14 cellular contexts compared by ENCODE assay signal in the genomic region with DNA sequence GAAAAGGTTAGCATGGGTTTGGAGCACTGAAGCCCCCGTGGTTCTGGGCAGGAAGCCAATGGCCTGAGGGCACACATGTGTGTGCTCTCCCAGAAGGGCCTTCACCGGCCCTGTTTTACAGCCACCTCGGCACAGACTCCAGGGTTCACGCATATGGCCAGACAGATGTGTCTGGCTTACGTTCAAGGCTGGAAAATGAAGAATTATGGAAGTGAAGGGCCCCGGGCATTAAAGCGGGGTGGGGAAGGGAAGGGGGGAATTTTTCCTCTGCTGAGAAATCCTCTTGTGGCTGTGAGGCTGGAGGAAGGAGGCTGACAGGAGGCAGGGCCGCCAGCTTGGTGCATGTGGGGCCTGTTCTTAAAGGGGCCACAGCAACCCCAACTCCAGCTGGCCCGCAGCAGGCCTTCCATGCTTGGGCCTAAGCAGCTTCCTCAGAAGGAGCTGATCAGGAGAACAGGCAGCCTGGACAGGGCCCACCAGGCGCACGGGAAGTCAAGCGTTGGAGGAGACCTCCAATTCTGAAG. TPM values are rescaled to one million over a fixed set of nuclear protein-coding genes. Genes with fewer than 3 reads are reported as not detected.
A peak's percentile ranks its signal among the peaks of the same experiment; 100 is the strongest.
DNase-seq lines count a peak whose midpoint lies in the region; ATAC-seq, FAIRE-seq and TF ChIP-seq lines count a peak whose summit lies in the region.
"Had no signal": no experiment of that assay in that cellular context is flagged by ENCODE, and none has a peak within 500 bp of the region (broad histone marks: within the 10 kb centered on the region; RNA-seq: fewer than 3 reads in every experiment).

No MANE protein-coding gene starts in this region.

- H3K9ac ChIP-seq in GM12878 (ENCODE audit: control insufficient read depth, insufficient read depth, low read length): no peak overlapping the region

- in situ Hi-C loops in GM12878 (cut with MboI): no loop called here

- no peaks in the 10 kb centered on the region for H3K9me3 ChIP-seq in heart left ventricle
- H3K9me3 ChIP-seq in GM12878 (replicated peaks; ENCODE audit: control insufficient read depth, insufficient read depth, low read length): no peaks in the 10 kb centered on the region
- no peaks in the 10 kb centered on the region for H3K9me3 ChIP-seq in uterus
- H3K9me3 ChIP-seq in effector memory CD4-positive, alpha-beta T cell (ENCODE audit: control insufficient read depth, low read length): no peaks in the 10 kb centered on the region

- H3K27me3 ChIP-seq in heart left ventricle (no peaks in the 10 kb centered on the region), GM12878 (replicated peaks in 1 of 2; ENCODE audit: control insufficient read depth in 2 of 2, insufficient read depth in 2 of 2, low read length in 1 of 2) (no peaks in the 10 kb centered on the region), uterus (no peaks in the 10 kb centered on the region)
- H3K27me3 ChIP-seq in effector memory CD4-positive, alpha-beta T cell (replicated peaks; ENCODE audit: control insufficient read depth, insufficient read depth, low read length, poor library complexity, severe bottlenecking): no peaks in the 10 kb centered on the region

- H3K9me3 Mint-ChIP-seq in nephron: no peaks in the 10 kb centered on the region

- peaks cover 0 to 56% (median 45%) of the 10 kb centered on the region in 9 donors for H3K36me3 ChIP-seq in heart left ventricle
- H3K36me3 ChIP-seq in GM12878 (ENCODE audit: control insufficient read depth in 2 of 2, insufficient read depth in 2 of 2, low read length in 1 of 2): peaks cover 14 to 18% of the 10 kb centered on the region in 2 experiments
- H3K36me3 ChIP-seq in uterus: no peaks in the 10 kb centered on the region
- peaks cover 51% of the 10 kb centered on the region for H3K36me3 ChIP-seq in effector memory CD4-positive, alpha-beta T cell (ENCODE audit: control insufficient read depth, insufficient read depth, low read length)

- POLR2A ChIA-PET in GM12878 (lab: Charles Lee): interaction anchor here (1.7 kb wide), 1 partner anchor 14 kb away, joined by 4 read pairs; no protein-coding TSS in a partner anchor

- TF ChIP-seq RAD21 in GM12878 (IDR thresholded peaks at IDR 0.05; ENCODE audit: insufficient read depth, low read depth, low read length): no peak

- H2AFZ ChIP-seq in GM12878 (ENCODE audit: control insufficient read depth, low read depth, low read length): no peak overlapping the region

- RAD21 ChIA-PET in GM12878 (lab: Charles Lee; ENCODE audit: unreplicated experiment): no interaction called here

- no peak for DNase-seq in heart left ventricle
- DNase-seq in Right ventricle myocardium inferior (ENCODE audit: missing footprints): no peak
- no peak for DNase-seq in GM12878 (ENCODE audit: low read depth, low spot score)
- DNase-seq in uterus: peak in 1 of 2 donors; percentile 44
- DNase-seq in effector memory CD4-positive, alpha-beta T cell: no peak
- DNase-seq in SW480 (ENCODE audit: low spot score): no peak
- DNase-seq: AML-193, amniotic stem cell, islet precursor cell, T-helper 1 cell had no signal

- no peak for ATAC-seq in heart left ventricle
- no peak for ATAC-seq in Right ventricle myocardium inferior
- ATAC-seq in GM12878: no peak
- no peak for ATAC-seq in GM21723 (IDR thresholded peaks at IDR 0.05; ENCODE audit: unreplicated experiment)

- H4K20me1 ChIP-seq in GM12878 (ENCODE audit: control insufficient read depth, insufficient read depth): no peaks in the 10 kb centered on the region

- WGBS in heart left ventricle, 4 donors: 49 to 67% (median 56%) methylated on average over 12 of the region's 12 CpGs
- 98% methylated on average over 12 of the region's 12 CpGs for WGBS in GM12878 (ENCODE audit: insufficient coverage, insufficient replicate concordance, low lambda C conversion rate, missing lambda C conversion rate)

- intact Hi-C loops in heart left ventricle (cut with DNase I): no loop called here
- intact Hi-C loops in Right ventricle myocardium inferior (cut with DNase I): no loop called here
- intact Hi-C loops in GM12878 (cut with micrococcal nuclease; ENCODE audit: unreplicated experiment): no loop called here
- intact Hi-C loops in uterus (cut with DNase I; ENCODE audit: low total_unique reads): no loop called here

- no TSS peak for BruUV-seq in GM12878 (replicated peaks; lab: Mats Ljungman, UMichigan)

- no peaks in the 10 kb centered on the region for H3K27me3 Mint-ChIP-seq in nephron (ENCODE audit: low read depth)
- H3K27me3 Mint-ChIP-seq: progenitor cell of endocrine pancreas had no signal

- H3K4me1 ChIP-seq in heart left ventricle (peaks cover 8 to 65% (median 49%) of the 10 kb centered on the region in 12 donors), GM12878 (ENCODE audit: control insufficient read depth, insufficient read depth, low read length) (peaks cover 23% of the 10 kb centered on the region), uterus (peaks cover 4 to 23% of the 10 kb centered on the region in 2 donors)
- no peaks in the 10 kb centered on the region for H3K4me1 ChIP-seq in effector memory CD4-positive, alpha-beta T cell (ENCODE audit: control insufficient read depth, insufficient read depth, low read length, poor library complexity, severe bottlenecking)

- H3K4me2 ChIP-seq in GM12878 (ENCODE audit: control insufficient read depth, insufficient read depth): no peak overlapping the region

- FAIRE-seq in GM12878 (lab: Jason Lieb, UNC): no peak
- FAIRE-seq: H1 had no signal

- H3K79me2 ChIP-seq in GM12878 (ENCODE audit: control insufficient read depth, insufficient read depth, low read length): no peaks in the 10 kb centered on the region

- TF ChIP-seq POLR2A in heart left ventricle (IDR thresholded peaks at IDR 0.05) (no peak), GM12878 (IDR thresholded peaks at IDR 0.05; ENCODE audit: low read depth, low read length) (no peak; the same call in 1 of the 2 replicates), uterus (IDR thresholded peaks at IDR 0.05) (no peak)

- peaks cover 44% of the 10 kb centered on the region for H3K36me3 Mint-ChIP-seq in nephron (ENCODE audit: low read depth)

- no peak for TF ChIP-seq CTCF in heart left ventricle (IDR thresholded peaks at IDR 0.05)
- TF ChIP-seq CTCF in GM12878 (IDR thresholded peaks at IDR 0.05 in 2 of 3, conservative IDR thresholded peaks at IDR 0.05 in 1 of 3; ENCODE audit: control insufficient read depth in 2 of 3, extremely low read depth in 1 of 3, insufficient read depth in 1 of 3, low read depth in 3 of 3, low read length in 3 of 3): no peak
- TF ChIP-seq CTCF in nephron (IDR thresholded peaks at IDR 0.05; ENCODE audit: unreplicated experiment in 3 of 3): no peak
- TF ChIP-seq CTCF in uterus (IDR thresholded peaks at IDR 0.05): no peak

- no peak for TF ChIP-seq EP300 in GM12878 (IDR thresholded peaks at IDR 0.05; ENCODE audit: borderline replicate concordance in 1 of 2, control insufficient read depth in 1 of 2, low read depth in 2 of 2, low read length in 2 of 2)

- H3K4me3 ChIP-seq in heart left ventricle (no peak overlapping the region), GM12878 (no peak overlapping the region), uterus (no peak overlapping the region)
- H3K4me3 ChIP-seq in effector memory CD4-positive, alpha-beta T cell (ENCODE audit: insufficient read depth, low read depth, low read length, poor library complexity, severe bottlenecking): no peak overlapping the region

- CTCF ChIA-PET in GM12878 (lab: Yijun Ruan, JAX): interaction anchor here (1.4 kb wide), 1 partner anchor 13 kb away, joined by 3 read pairs; no protein-coding TSS in a partner anchor

- peaks cover 59% of the 10 kb centered on the region for H3K4me1 Mint-ChIP-seq in nephron

- SMC1A ChIA-PET in GM12878 (lab: Charles Lee; ENCODE audit: uncharacterized antibody, unreplicated experiment): interaction anchor here (1.8 kb wide), 1 partner anchor 12 kb away, joined by 5 read pairs; no protein-coding TSS in a partner anchor

- H3K27ac ChIP-seq in heart left ventricle (peak overlapping the region; percentile 81 to 98 (median 86)), GM12878 (ENCODE audit: control insufficient read depth, insufficient read depth) (0 out of 2 replicates have a peak overlapping the region, but pooled peaks have one; percentile 23), uterus (peak overlapping the region; percentile 87 to 93)
- no peak overlapping the region for H3K27ac ChIP-seq in effector memory CD4-positive, alpha-beta T cell (ENCODE audit: insufficient read depth, low read length, poor library complexity, severe bottlenecking)

- peak overlapping the region; percentile 94 to 99 (median 95) for H3K27ac Mint-ChIP-seq in nephron
- H3K27ac Mint-ChIP-seq: progenitor cell of endocrine pancreas had no signal

- H3K4me3 Mint-ChIP-seq in nephron: peak overlapping the region in 2 of 3 experiments; percentile 34 to 37

RNA-seq across cellular contexts. Expression of a gene that starts 21.6 kb away (rescaled TPM):
- total RNA-seq in heart left ventricle: 10 to 100 TPM in 7 of 9 donors, 1 to 10 TPM in 2; 8.9 to 29.6 (median 16.7) TPM
- 10 to 100 TPM in 1 of 2 donors, 1 to 10 TPM in 1; 8.3 to 11.7 TPM for polyA plus RNA-seq in heart left ventricle
- 22.7 TPM for total RNA-seq in Right ventricle myocardium inferior
- total RNA-seq in GM12878 (2013; cell fraction: nucleolus; rRNA removed): 220 and 277 TPM in 2 replicates
- total RNA-seq in GM12878 (2014; rRNA removed): 30.8 and 40.8 TPM in 2 replicates
- 4.6 and 4.9 TPM in 2 replicates for total RNA-seq in GM12878 (2014; rRNA removed; fragmentation: Illumina TruSeq; extraction: Trizol)
- 55.4 and 61.1 TPM in 2 replicates for total RNA-seq in GM12878 (2021)
- 8.2 TPM for polyA plus RNA-seq in GM12878 (2011; ENCODE audit: low read depth)
- 4.2 and 10.5 TPM in 2 replicates for polyA plus RNA-seq in GM12878 (2011; rRNA removed)
- 16.0 and 34.6 TPM in 2 replicates for polyA plus RNA-seq in GM12878 (2011; cell fraction: cytosol; rRNA removed)
- polyA plus RNA-seq in GM12878 (2011; cell fraction: nucleus; rRNA removed): 88.9 and 92.7 TPM in 2 replicates
- polyA plus RNA-seq in GM12878 (2012): 38.9 and 49.7 TPM in 2 replicates
- polyA plus RNA-seq in GM12878 (2014; fragmentation: Illumina TruSeq; extraction: Trizol): 0.81 and 1.8 TPM in 2 replicates
- polyA plus RNA-seq in GM12878 (2014; fragmentation: Nextera tagmentation; extraction: Ambion mirVana): under 1 TPM; 0.11 to 0.57 TPM
- 26.5 and 40.9 TPM in 2 replicates for polyA plus RNA-seq in GM12878 (2014; rRNA removed)
- 1 to 10 TPM; 2.0 to 4.9 TPM for polyA plus RNA-seq in GM12878 (2016; fragmentation: Nextera tagmentation; extraction: Ambion mirVana)
- 9.8 and 22.7 TPM in 2 replicates for polyA minus RNA-seq in GM12878 (2011; rRNA and poly(A)+ RNA removed)
- polyA minus RNA-seq in GM12878 (2011; cell fraction: cytosol; rRNA and poly(A)+ RNA removed): 23.8 and 29.3 TPM in 2 replicates
- polyA minus RNA-seq in GM12878 (2011; cell fraction: nucleus; rRNA and poly(A)+ RNA removed): 47.3 and 88.0 TPM in 2 replicates
- 10 to 100 TPM; 21.8 to 86.9 (median 54.2) TPM for total RNA-seq in uterus

RNA-seq across cellular contexts. Expression of a gene that starts 34.7 kb away (rescaled TPM):
- total RNA-seq in heart left ventricle (10 to 100 TPM; 16.0 to 30.2 (median 20.0) TPM), Right ventricle myocardium inferior (14.3 TPM), GM12878 (2014; rRNA removed) (57.5 and 58.6 TPM in 2 replicates), GM12878 (2014; rRNA removed; fragmentation: Illumina TruSeq; extraction: Trizol) (25.5 and 29.1 TPM in 2 replicates), GM12878 (2021) (39.7 and 46.9 TPM in 2 replicates), uterus (10 to 100 TPM in 3 of 4 donors, 1 to 10 TPM in 1; 7.9 to 27.4 (median 19.8) TPM)
- polyA plus RNA-seq in heart left ventricle (10 to 100 TPM; 26.6 to 52.4 TPM), GM12878 (2011; rRNA removed) (21.8 and 34.6 TPM in 2 replicates), GM12878 (2014; fragmentation: Illumina TruSeq; extraction: Trizol) (24.8 and 32.5 TPM in 2 replicates), GM12878 (2014; fragmentation: Nextera tagmentation; extraction: Ambion mirVana) (10 to 100 TPM in 1 of 2 experiments, 1 to 10 TPM in 1; 6.1 to 14.2 TPM), GM12878 (2014; rRNA removed) (49.5 and 59.8 TPM in 2 replicates), GM12878 (2016; fragmentation: Nextera tagmentation; extraction: Ambion mirVana) (10 to 100 TPM; 73.6 to 75.3 TPM)
- 4.1 and 4.5 TPM in 2 replicates for total RNA-seq in GM12878 (2013; cell fraction: nucleolus; rRNA removed)
- polyA plus RNA-seq in GM12878 (2011; ENCODE audit: low read depth): 15.9 TPM
- 57.5 and 70.9 TPM in 2 replicates for polyA plus RNA-seq in GM12878 (2011; cell fraction: cytosol; rRNA removed)
- polyA plus RNA-seq in GM12878 (2011; cell fraction: nucleus; rRNA removed): 27.2 and 42.6 TPM in 2 replicates
- polyA plus RNA-seq in GM12878 (2012): 26.0 and 30.9 TPM in 2 replicates
- polyA minus RNA-seq in GM12878 (2011; rRNA and poly(A)+ RNA removed): 18.9 and 41.3 TPM in 2 replicates
- polyA minus RNA-seq in GM12878 (2011; cell fraction: cytosol; rRNA and poly(A)+ RNA removed): 9.4 and 10.5 TPM in 2 replicates
- polyA minus RNA-seq in GM12878 (2011; cell fraction: nucleus; rRNA and poly(A)+ RNA removed): 2.3 and 5.2 TPM in 2 replicates

RNA-seq across cellular contexts. Expression of a gene that starts 46.6 kb away (rescaled TPM):
- total RNA-seq in heart left ventricle (10 to 100 TPM; 14.0 to 38.1 (median 27.6) TPM), Right ventricle myocardium inferior (24.1 TPM), GM12878 (2014; rRNA removed) (21.1 and 22.5 TPM in 2 replicates), GM12878 (2014; rRNA removed; fragmentation: Illumina TruSeq; extraction: Trizol) (13.4 and 17.5 TPM in 2 replicates), GM12878 (2021) (20.2 and 21.3 TPM in 2 replicates), uterus (100 to 1,000 TPM in 1 of 4 donors, 10 to 100 TPM in 3; 26.8 to 121 (median 49.1) TPM)
- polyA plus RNA-seq in heart left ventricle (10 to 100 TPM; 18.8 to 23.4 TPM), GM12878 (2011; rRNA removed) (16.0 and 33.6 TPM in 2 replicates), GM12878 (2014; fragmentation: Illumina TruSeq; extraction: Trizol) (7.1 and 16.0 TPM in 2 replicates), GM12878 (2014; fragmentation: Nextera tagmentation; extraction: Ambion mirVana) (under 1 TPM; 0.29 to 0.95 TPM), GM12878 (2014; rRNA removed) (22.2 and 24.4 TPM in 2 replicates), GM12878 (2016; fragmentation: Nextera tagmentation; extraction: Ambion mirVana) (10 to 100 TPM; 19.0 to 22.0 TPM)
- total RNA-seq in GM12878 (2013; cell fraction: nucleolus; rRNA removed): 111 and 119 TPM in 2 replicates
- 13.9 TPM for polyA plus RNA-seq in GM12878 (2011; ENCODE audit: low read depth)
- polyA plus RNA-seq in GM12878 (2011; cell fraction: cytosol; rRNA removed): 39.9 and 44.5 TPM in 2 replicates
- polyA plus RNA-seq in GM12878 (2011; cell fraction: nucleus; rRNA removed): 194 and 207 TPM in 2 replicates
- 32.2 and 34.3 TPM in 2 replicates for polyA plus RNA-seq in GM12878 (2012)
- polyA minus RNA-seq in GM12878 (2011; rRNA and poly(A)+ RNA removed): 23.5 and 37.9 TPM in 2 replicates
- 12.2 and 19.2 TPM in 2 replicates for polyA minus RNA-seq in GM12878 (2011; cell fraction: cytosol; rRNA and poly(A)+ RNA removed)
- polyA minus RNA-seq in GM12878 (2011; cell fraction: nucleus; rRNA and poly(A)+ RNA removed): 38.8 and 48.8 TPM in 2 replicates

RNA-seq across cellular contexts. Expression of a gene that starts 51.4 kb away (rescaled TPM):
- total RNA-seq in heart left ventricle (1 to 10 TPM; 1.7 to 4.2 (median 2.7) TPM), Right ventricle myocardium inferior (3.2 TPM), GM12878 (2014; rRNA removed) (0.05 and 0.11 TPM in 2 replicates), GM12878 (2014; rRNA removed; fragmentation: Illumina TruSeq; extraction: Trizol) (not detected in 2 replicates), GM12878 (2021) (0.10 and 0.13 TPM in 2 replicates), uterus (1 to 10 TPM in 3 of 4 donors, not detected in 1; 1.4 to 4.9 (median 1.9) TPM)
- polyA plus RNA-seq in heart left ventricle (1 to 10 TPM; 2.2 to 4.9 TPM), GM12878 (2011; rRNA removed) (not detected in 2 replicates), GM12878 (2014; fragmentation: Illumina TruSeq; extraction: Trizol) (not detected in 2 replicates), GM12878 (2014; fragmentation: Nextera tagmentation; extraction: Ambion mirVana) (not detected), GM12878 (2014; rRNA removed) (0.03 and 0.08 TPM in 2 replicates), GM12878 (2016; fragmentation: Nextera tagmentation; extraction: Ambion mirVana) (not detected)
- 0.10 and 0.12 TPM in 2 replicates for total RNA-seq in GM12878 (2013; cell fraction: nucleolus; rRNA removed)
- polyA plus RNA-seq in GM12878 (2011; ENCODE audit: low read depth): not detected
- 0.01 TPM in 1 of 2 replicates, not detected in the other for polyA plus RNA-seq in GM12878 (2011; cell fraction: cytosol; rRNA removed)
- polyA plus RNA-seq in GM12878 (2011; cell fraction: nucleus; rRNA removed): 0.03 TPM in 1 of 2 replicates, not detected in the other
- polyA plus RNA-seq in GM12878 (2012): 0.04 TPM in 1 of 2 replicates, not detected in the other
- not detected in 2 replicates for polyA minus RNA-seq in GM12878 (2011; rRNA and poly(A)+ RNA removed)
- not detected in 2 replicates for polyA minus RNA-seq in GM12878 (2011; cell fraction: cytosol; rRNA and poly(A)+ RNA removed)
- polyA minus RNA-seq in GM12878 (2011; cell fraction: nucleus; rRNA and poly(A)+ RNA removed): not detected in 2 replicates
- total RNA-seq: H1 had no signal
